8 cellular contexts compared by ENCODE assay signal in the genomic region with DNA sequence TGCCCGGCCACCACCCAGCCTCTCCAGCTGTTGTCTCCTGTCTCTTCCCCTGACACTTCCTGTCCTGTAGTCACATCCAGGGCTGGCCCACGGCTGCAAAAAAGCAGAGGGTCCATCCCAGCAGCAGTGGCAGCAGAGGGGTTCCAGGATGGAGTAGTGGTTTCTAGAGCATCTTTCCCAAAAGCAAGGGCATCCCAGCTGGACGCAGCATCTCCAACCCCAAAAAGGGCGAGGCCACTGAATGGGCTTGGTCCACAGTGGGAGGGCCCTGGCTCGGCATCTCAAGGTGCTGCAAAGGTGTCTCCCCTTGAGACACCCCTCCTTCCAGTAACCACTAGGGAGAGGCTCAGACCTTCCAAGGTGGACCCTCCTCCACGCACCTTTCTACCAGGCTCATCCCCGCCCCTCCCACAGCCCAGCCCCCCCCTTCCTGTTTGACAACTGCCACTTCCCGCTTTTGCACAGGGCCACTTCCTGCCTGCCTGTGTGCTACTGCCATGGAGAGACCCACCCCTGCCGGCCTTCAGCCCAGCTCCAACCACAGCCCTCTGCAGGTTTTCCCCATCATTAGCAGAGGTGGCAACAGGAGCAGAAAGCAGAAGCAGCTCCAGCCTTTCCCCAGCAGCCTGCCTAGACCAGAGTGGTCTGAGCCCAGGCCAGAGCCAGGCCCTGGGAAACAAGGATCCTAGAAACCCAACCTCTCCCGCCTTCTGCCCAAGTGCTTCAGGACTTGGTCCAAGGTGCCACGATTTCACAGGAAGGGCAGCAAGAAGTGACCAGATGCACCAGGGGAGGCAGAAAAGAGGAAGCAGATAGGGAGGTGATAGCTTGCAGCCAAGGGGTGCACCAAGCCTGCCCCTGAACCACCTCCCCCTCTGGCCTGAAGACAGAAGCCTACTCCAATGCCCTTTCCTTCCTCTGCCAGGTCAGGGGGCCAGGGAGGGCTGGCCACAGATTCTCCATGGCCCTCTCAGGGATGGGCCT. TPM values are rescaled to one million over a fixed set of nuclear protein-coding genes. Genes with fewer than 3 reads are reported as not detected.
DNase-seq lines count a peak whose midpoint lies in the region; ATAC-seq lines count a peak whose summit lies in the region.

No MANE protein-coding gene starts in this region.

- ATAC-seq in GM21390 (IDR thresholded peaks at IDR 0.05; ENCODE audit: unreplicated experiment) (peak; percentile 80), left ventricle myocardium superior (peak; percentile 46)

- intact Hi-C loops in left ventricle myocardium superior (cut with micrococcal nuclease) = no loop called here

- peaks cover 63% of the 10 kb centered on the region for H3K79me2 ChIP-seq in Karpas-422 (ENCODE audit: low read length)

- H3K27me3 ChIP-seq in Karpas-422 (ENCODE audit: low read length) = no peaks in the 10 kb centered on the region

- DNase-seq in Karpas-422 (peak; percentile 83), left ventricle myocardium superior (peak; percentile 43), islet precursor cell (no peak), GM03348 (ENCODE audit: low spot score) (no peak), NCI-H345 treated with DMSO at 0.1 percent for 48 hours (lab: John Stamatoyannopoulos, UW; ENCODE audit: unreplicated experiment) (no peak)
- peak; percentile 30 for DNase-seq in activated CD8-positive, alpha-beta memory T cell treated with anti-CD3 and anti-CD28 coated beads, Interleukin-2, amount 50 U/mL, for 4 hours

- H3K9ac ChIP-seq in Karpas-422 (ENCODE audit: low read length) = peak overlapping the region; percentile 73

- H3K9me3 ChIP-seq in Karpas-422 (ENCODE audit: low read length) = no peaks in the 10 kb centered on the region

- H3K36me3 ChIP-seq in Karpas-422 (ENCODE audit: insufficient read depth, low read length) = peaks cover 17% of the 10 kb centered on the region; the same call in 1 of the 2 replicates

- peaks cover 56% of the 10 kb centered on the region for H3K4me1 ChIP-seq in Karpas-422 (ENCODE audit: low read length)

- no peaks in the 10 kb centered on the region for H3K9me2 ChIP-seq in Karpas-422 (replicated peaks; ENCODE audit: insufficient read depth, low read length)

- H3K4me3 ChIP-seq in Karpas-422 (ENCODE audit: low read length) = peak overlapping the region; percentile 56

- H4K20me1 ChIP-seq in Karpas-422 (ENCODE audit: insufficient read depth, low read depth, low read length) = no peaks in the 10 kb centered on the region

- no peak overlapping the region for H2AFZ ChIP-seq in Karpas-422 (ENCODE audit: low read length)

- H3K27ac ChIP-seq in Karpas-422 (ENCODE audit: low read length) = peak overlapping the region; percentile 83
- peak overlapping the region; percentile 79 for H3K27ac ChIP-seq in temporal lobe (ENCODE audit: low read depth, low read length)

- peak overlapping the region; percentile 65 for H3K4me2 ChIP-seq in Karpas-422 (ENCODE audit: low read depth, low read length, poor library complexity, severe bottlenecking)

RNA-seq across cellular contexts. Expression of gene CAMK2G, which starts 8.6 kb away (rescaled TPM):
- total RNA-seq in Karpas-422 (2014; rRNA removed; shearing (Covaris generic); ENCODE audit: low replicate concordance) = 28.2 and 33.5 TPM in 2 replicates
- total RNA-seq in left ventricle myocardium superior (11.9 TPM), temporal lobe (53.8 TPM)

RNA-seq across cellular contexts. Expression of gene PLAU, which starts 45.2 kb away (rescaled TPM):
- total RNA-seq in Karpas-422 (2014; rRNA removed; shearing (Covaris generic); ENCODE audit: low replicate concordance) = 3.2 and 6.3 TPM in 2 replicates
- total RNA-seq in left ventricle myocardium superior (6.6 TPM), temporal lobe (0.98 TPM)

RNA-seq across cellular contexts. Expression of gene NDST2, which starts 54.4 kb away (rescaled TPM):
- 38.2 and 47.0 TPM in 2 replicates for total RNA-seq in Karpas-422 (2014; rRNA removed; shearing (Covaris generic); ENCODE audit: low replicate concordance)
- 11.7 TPM for total RNA-seq in left ventricle myocardium superior
- total RNA-seq in temporal lobe = 14.5 TPM

Comparison
In these comparisons a context has a peak if more than half of its experiments do, and no peak if none do; other contexts are left out.
1. DNase-seq: peak in Karpas-422 (single experiment), activated CD8-positive, alpha-beta memory T cell treated with anti-CD3 and anti-CD28 coated beads, Interleukin-2, amount 50 U/mL, for 4 hours (single experiment) and left ventricle myocardium superior (single experiment); none in islet precursor cell (single experiment), GM03348 (single experiment) and NCI-H345 treated with DMSO at 0.1 percent for 48 hours (single experiment).